25 cellular contexts compared by ENCODE assay signal in the genomic region with DNA sequence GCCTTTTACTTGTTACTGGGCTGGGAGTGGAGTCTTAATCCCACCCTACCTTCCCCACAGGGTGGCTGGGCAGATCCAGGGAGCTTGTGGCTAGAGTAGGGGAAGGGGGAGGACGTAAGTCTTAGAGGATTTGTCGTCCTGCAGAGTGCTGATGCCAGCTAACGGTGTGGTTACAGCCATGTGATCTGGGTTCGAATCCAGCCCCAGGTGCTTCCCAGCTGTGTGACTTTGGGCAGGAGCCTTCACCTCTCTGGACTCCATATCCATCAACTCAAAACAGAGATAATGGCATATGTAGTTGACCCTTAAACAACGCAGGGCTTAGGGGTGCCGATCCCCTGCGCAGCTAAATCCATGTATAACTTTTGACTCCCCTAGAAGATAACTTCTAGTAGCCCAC.
"Had no signal": no experiment of that assay in that cellular context is flagged by ENCODE, and none has a peak within 500 bp of the region (broad histone marks: within the 10 kb centered on the region; RNA-seq: fewer than 3 reads in every experiment).

No MANE protein-coding gene starts in this region.

- H3K4me3 Mint-ChIP-seq: effector memory CD8-positive, alpha-beta T cell; memory B cell; mesothelial cell of epicardium; naive thymus-derived CD4-positive, alpha-beta T cell; nephron; neural progenitor cell; stimulated activated naive B cell treated with anti-CD40 and anti-IgM and Interleukin-4, amounts not matched to agents 10 μg/mL and 1 μg/mL and 100 μg/mL, for 72 hours; stimulated activated naive CD8-positive, alpha-beta T cell treated with anti-CD3 and anti-CD28 coated beads, Interleukin-15, Interleukin-2, amounts not matched to agents 100 ng/mL and 50 ng/mL, for 24 hours had no signal

- H3K9me3 ChIP-seq: heart left ventricle, psoas muscle, suprapubic skin, transverse colon, vagina had no signal

- H3K79me2 ChIP-seq: hepatocyte had no signal

- H3K36me3 Mint-ChIP-seq: memory B cell; naive thymus-derived CD4-positive, alpha-beta T cell; stimulated activated naive B cell treated with anti-CD40 and anti-IgM and Interleukin-4, amounts not matched to agents 10 μg/mL and 1 μg/mL and 100 μg/mL, for 72 hours had no signal

- H3K4me1 ChIP-seq: heart left ventricle, psoas muscle, suprapubic skin, transverse colon, vagina had no signal

- H2AFZ ChIP-seq: hepatocyte, neural progenitor cell had no signal

- FAIRE-seq: endometrium, frontal cortex, kidney had no signal

- H3K9ac ChIP-seq: neural progenitor cell had no signal

- H3K27me3 Mint-ChIP-seq: naive thymus-derived CD4-positive, alpha-beta T cell; stimulated activated naive B cell treated with anti-CD40 and anti-IgM and Interleukin-4, amounts not matched to agents 10 μg/mL and 1 μg/mL and 100 μg/mL, for 72 hours; stimulated activated naive CD8-positive, alpha-beta T cell treated with anti-CD3 and anti-CD28 coated beads, Interleukin-15, Interleukin-2, amounts not matched to agents 100 ng/mL and 50 ng/mL, for 24 hours had no signal

- ATAC-seq: effector memory CD8-positive, alpha-beta T cell; heart left ventricle; left lobe of liver; naive thymus-derived CD4-positive, alpha-beta T cell; psoas muscle; right cardiac atrium; stimulated activated naive B cell treated with anti-CD40 and anti-IgM and Interleukin-4, amounts not matched to agents 10 μg/mL and 1 μg/mL and 100 μg/mL, for 72 hours had no signal

- H3K4me2 ChIP-seq: hepatocyte, neural progenitor cell had no signal

- H3K4me3 ChIP-seq: coronary artery, heart left ventricle, hepatocyte, lung, neural progenitor cell, psoas muscle, skin epidermis, suprapubic skin, transverse colon, vagina had no signal

- H3K27ac ChIP-seq: coronary artery, heart left ventricle, hepatocyte, neural progenitor cell, psoas muscle, skin epidermis, suprapubic skin, transverse colon, vagina had no signal

- H3K9me3 Mint-ChIP-seq: effector memory CD8-positive, alpha-beta T cell; memory B cell; mesothelial cell of epicardium; naive thymus-derived CD4-positive, alpha-beta T cell; nephron; neural progenitor cell; stimulated activated naive B cell treated with anti-CD40 and anti-IgM and Interleukin-4, amounts not matched to agents 10 μg/mL and 1 μg/mL and 100 μg/mL, for 72 hours; stimulated activated naive CD8-positive, alpha-beta T cell treated with anti-CD3 and anti-CD28 coated beads, Interleukin-15, Interleukin-2, amounts not matched to agents 100 ng/mL and 50 ng/mL, for 24 hours had no signal

- H3K27ac Mint-ChIP-seq: effector memory CD8-positive, alpha-beta T cell; memory B cell; mesothelial cell of epicardium; naive thymus-derived CD4-positive, alpha-beta T cell; nephron; neural progenitor cell; stimulated activated naive B cell treated with anti-CD40 and anti-IgM and Interleukin-4, amounts not matched to agents 10 μg/mL and 1 μg/mL and 100 μg/mL, for 72 hours; stimulated activated naive CD8-positive, alpha-beta T cell treated with anti-CD3 and anti-CD28 coated beads, Interleukin-15, Interleukin-2, amounts not matched to agents 100 ng/mL and 50 ng/mL, for 24 hours had no signal

- H3K4me1 Mint-ChIP-seq: memory B cell; naive thymus-derived CD4-positive, alpha-beta T cell; nephron had no signal

- H3K36me3 ChIP-seq: heart left ventricle, neural progenitor cell, transverse colon, vagina had no signal

- DNase-seq: dermis blood vessel endothelial cell; effector memory CD8-positive, alpha-beta T cell; heart left ventricle; kidney; naive thymus-derived CD4-positive, alpha-beta T cell; psoas muscle; right cardiac atrium; stimulated activated CD4-positive, alpha-beta T cell treated with anti-CD3 and anti-CD28 coated beads, Interleukin-15, amount 100 ng/mL, for 24 hours; stimulated activated CD4-positive, alpha-beta T cell treated with anti-CD3 and anti-CD28 coated beads, Interleukin-2, amount 100 ng/mL, for 48 hours; stimulated activated naive B cell treated with anti-CD40 and anti-IgM and Interleukin-4, amounts not matched to agents 10 μg/mL and 1 μg/mL and 100 μg/mL, for 72 hours; transverse colon had no signal

- H3K27me3 ChIP-seq: heart left ventricle, hepatocyte, neural progenitor cell, suprapubic skin, transverse colon, vagina had no signal
